In genomic region chr3:96483781-96484180, GRCh38 we compare ENCODE assay signal across 20 cellular contexts.
DNase-seq lines count a peak whose midpoint lies in the region; ATAC-seq, FAIRE-seq and TF ChIP-seq lines count a peak whose summit lies in the region.
"Had no signal": no experiment of that assay in that cellular context is flagged by ENCODE, and none has a peak within 500 bp of the region (broad histone marks: within the 10 kb centered on the region; RNA-seq: fewer than 3 reads in every experiment).

No MANE protein-coding gene starts in this region.

- H3K27ac ChIP-seq in astrocyte (ENCODE audit: low read depth, low read length) (peak overlapping the region; percentile 38), pancreas (no peak overlapping the region)
- H3K27ac ChIP-seq: A549, C4-2B had no signal

- CTCF ChIA-PET in GM10248 (lab: Yijun Ruan, JAX) = interaction anchor here (2.7 kb wide), 1 partner anchor 10 kb away, joined by 6 read pairs; no protein-coding TSS in a partner anchor

- H3K4me3 Mint-ChIP-seq in astrocyte (ENCODE audit: unreplicated experiment) = no peak overlapping the region
- H3K4me3 Mint-ChIP-seq: CD4-positive, alpha-beta T cell had no signal

- H3K9me3 ChIP-seq in astrocyte (ENCODE audit: insufficient read depth, low read depth, low read length) (peaks cover 5% of the 10 kb centered on the region), pancreas (no peaks in the 10 kb centered on the region)
- H3K9me3 ChIP-seq: A549 had no signal

- TF ChIP-seq CTCF in astrocyte (IDR thresholded peaks at IDR 0.05; ENCODE audit: insufficient read depth, low read depth, low read length) = no peak
- TF ChIP-seq CTCF in pancreas (IDR thresholded peaks at IDR 0.05) = no peak
- TF ChIP-seq CTCF in GM10248 (IDR thresholded peaks at IDR 0.05; ENCODE audit: control extremely low read depth, extremely low read depth, low read depth, missing control alignments) = no peak

- H3K4me1 ChIP-seq in astrocyte (ENCODE audit: insufficient read depth, low read length) = no peaks in the 10 kb centered on the region
- H3K4me1 ChIP-seq in pancreas = no peaks in the 10 kb centered on the region

- no peak overlapping the region for H3K4me3 ChIP-seq in astrocyte (ENCODE audit: insufficient read depth, low read depth, low read length)
- no peak overlapping the region for H3K4me3 ChIP-seq in pancreas
- H3K4me3 ChIP-seq: A549, K562 had no signal

- H3K36me3 ChIP-seq in astrocyte (ENCODE audit: insufficient read depth, low read length) (no peaks in the 10 kb centered on the region), pancreas (no peaks in the 10 kb centered on the region)

- H3K27me3 ChIP-seq in astrocyte (ENCODE audit: insufficient read depth, low read length) = no peaks in the 10 kb centered on the region
- no peaks in the 10 kb centered on the region for H3K27me3 ChIP-seq in pancreas

- no peak overlapping the region for H3K4me2 ChIP-seq in astrocyte (ENCODE audit: low read length)
- H3K4me2 ChIP-seq: A549 had no signal

- no peaks in the 10 kb centered on the region for H3K27me3 Mint-ChIP-seq in astrocyte (ENCODE audit: low read depth, unreplicated experiment)
- H3K27me3 Mint-ChIP-seq: CD4-positive, alpha-beta T cell had no signal

- H3K27ac Mint-ChIP-seq in astrocyte (ENCODE audit: unreplicated experiment) = peak overlapping the region; percentile 26
- H3K27ac Mint-ChIP-seq: CD4-positive, alpha-beta T cell had no signal

- peaks cover 13% of the 10 kb centered on the region for H3K4me1 Mint-ChIP-seq in astrocyte (ENCODE audit: low read depth, unreplicated experiment)

- peaks cover 9% of the 10 kb centered on the region for H3K9me3 Mint-ChIP-seq in astrocyte (ENCODE audit: unreplicated experiment)

- H3K36me3 Mint-ChIP-seq in astrocyte (ENCODE audit: low read depth, unreplicated experiment) = no peaks in the 10 kb centered on the region

- H3K79me2 ChIP-seq in astrocyte (ENCODE audit: insufficient read depth, low read length) = no peaks in the 10 kb centered on the region

- no peaks in the 10 kb centered on the region for H4K20me1 ChIP-seq in astrocyte (ENCODE audit: insufficient read depth, low read length)

- FAIRE-seq in A204.1 (lab: Jason Lieb, UNC) = peak; percentile 3
- no peak for FAIRE-seq in astrocyte (lab: Jason Lieb, UNC)
- FAIRE-seq in pancreas (lab: Jason Lieb, UNC) = peak; percentile 9
- FAIRE-seq: A549, GM12891, GM19239, HTR-8/SVneo, K562 had no signal

- ATAC-seq in pancreas (no peak), left ventricle myocardium superior (no peak)
- ATAC-seq: A549, HCT116, K562 had no signal

- POLR2A ChIA-PET in GM10248 (lab: Yijun Ruan, JAX) = no interaction called here

- H3K9ac ChIP-seq in astrocyte (ENCODE audit: low read length) = no peak overlapping the region

- DNase-seq in NCI-H226 = peak; percentile 41
- DNase-seq in astrocyte (ENCODE audit: low read depth) = no peak
- DNase-seq in pancreas = no peak
- no peak for DNase-seq in GM10248 (ENCODE audit: extremely low spot score)
- no peak for DNase-seq in DMS114 treated with DMSO at 0.1 percent for 48 hours (lab: John Stamatoyannopoulos, UW; ENCODE audit: unreplicated experiment)
- no peak for DNase-seq in left ventricle myocardium superior
- DNase-seq: AML-193; CD4-positive, alpha-beta T cell; DMS79 treated with DMSO at 0.1 percent for 48 hours; GOT3; H7; IMR-90 had no signal

- intact Hi-C loops in pancreas (cut with DNase I) (no loop called here), left ventricle myocardium superior (cut with micrococcal nuclease) (no loop called here)

- no peak overlapping the region for H2AFZ ChIP-seq in astrocyte (ENCODE audit: low read depth, low read length)
